19 cellular contexts compared by ENCODE assay signal in the genomic region with DNA sequence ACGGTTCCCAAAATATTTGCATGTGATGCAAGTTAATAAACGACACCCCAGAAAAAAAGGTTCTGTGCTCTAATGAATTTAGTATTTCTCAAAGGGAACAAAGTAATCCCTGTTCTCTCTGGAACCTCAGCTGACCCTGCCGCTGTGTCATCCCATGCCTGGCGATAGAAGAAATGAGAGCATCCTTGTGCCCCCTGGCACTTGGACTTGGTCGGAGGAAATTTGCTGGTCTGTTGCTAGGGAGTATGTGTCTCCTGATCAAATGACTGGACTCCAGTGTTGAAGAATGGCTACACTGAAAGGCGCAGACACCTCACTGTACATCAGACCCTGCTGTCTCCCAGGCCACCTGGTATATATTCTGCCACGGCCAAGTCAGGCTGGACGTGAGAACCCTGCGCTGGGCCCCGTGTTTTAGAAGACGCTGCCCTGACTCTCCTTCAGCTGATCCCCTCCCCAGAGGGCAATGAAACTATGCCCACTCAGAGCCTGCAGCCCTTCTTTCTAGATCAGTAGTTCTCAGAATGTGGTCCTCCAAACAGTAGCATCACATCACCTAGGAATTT.
"Had no signal": no experiment of that assay in that cellular context is flagged by ENCODE, and none has a peak within 500 bp of the region (broad histone marks: within the 10 kb centered on the region; RNA-seq: fewer than 3 reads in every experiment).

No MANE protein-coding gene starts in this region.

- H3K27ac ChIP-seq: body of pancreas, coronary artery, foreskin keratinocyte, spleen, tibial artery, uterus had no signal

- H3K27me3 ChIP-seq: body of pancreas, spleen, tibial artery, uterus had no signal

- H3K4me3 Mint-ChIP-seq: activated CD8-positive, alpha-beta T cell treated with anti-CD3 and anti-CD28 coated beads for 36 hours; activated naive CD8-positive, alpha-beta T cell; central memory CD8-positive, alpha-beta T cell; memory B cell; natural killer cell treated with Interleukin-12 subunit alpha and Interleukin-12 subunit beta and Interleukin-15 and Interleukin-18, amount 100 ng/mL, for 72 hours; T-helper 1 cell treated with Interleukin-12 subunit alpha and Interleukin-12 subunit beta and Interleukin-4 antibody, amounts not matched to agents 30 μg/mL and 1 μg/mL, for 36 hours had no signal

- H3K4me1 ChIP-seq: foreskin keratinocyte, uterus had no signal

- H3K4me3 ChIP-seq: body of pancreas, coronary artery, left ventricle myocardium inferior, spleen, tibial artery, uterus had no signal

- H3K36me3 ChIP-seq: left ventricle myocardium inferior, spleen, tibial artery, uterus had no signal

- DNase-seq: activated CD4-positive, alpha-beta T cell treated with anti-CD3 and anti-CD28 coated beads for 4 hours; activated CD8-positive, alpha-beta T cell treated with anti-CD3 and anti-CD28 coated beads for 36 hours; activated gamma-delta T cell treated with Interleukin-2 at 50 U/mL for 16 hours; activated T-cell treated with anti-CD3 and anti-CD28 coated beads, Interleukin-2, amount 50 U/mL, for 48 hours; body of pancreas; effector CD4-positive, alpha-beta T cell; foreskin keratinocyte; left ventricle myocardium inferior; occipital lobe; spleen; tibial artery; uterus had no signal

- H3K27ac Mint-ChIP-seq: activated CD8-positive, alpha-beta T cell treated with anti-CD3 and anti-CD28 coated beads for 36 hours; activated naive CD8-positive, alpha-beta T cell; memory B cell; natural killer cell treated with Interleukin-12 subunit alpha and Interleukin-12 subunit beta and Interleukin-15 and Interleukin-18, amount 100 ng/mL, for 72 hours; T-helper 1 cell treated with Interleukin-12 subunit alpha and Interleukin-12 subunit beta and Interleukin-4 antibody, amounts not matched to agents 30 μg/mL and 1 μg/mL, for 36 hours had no signal

- H3K36me3 Mint-ChIP-seq: activated naive CD8-positive, alpha-beta T cell; memory B cell; natural killer cell treated with Interleukin-12 subunit alpha and Interleukin-12 subunit beta and Interleukin-15 and Interleukin-18, amount 100 ng/mL, for 72 hours had no signal

- H3K9me3 ChIP-seq: body of pancreas, left ventricle myocardium inferior, spleen, tibial artery, uterus had no signal

- H3K9me3 Mint-ChIP-seq: activated CD8-positive, alpha-beta T cell treated with anti-CD3 and anti-CD28 coated beads for 36 hours; central memory CD8-positive, alpha-beta T cell; memory B cell; natural killer cell treated with Interleukin-12 subunit alpha and Interleukin-12 subunit beta and Interleukin-15 and Interleukin-18, amount 100 ng/mL, for 72 hours; T-helper 1 cell treated with Interleukin-12 subunit alpha and Interleukin-12 subunit beta and Interleukin-4 antibody, amounts not matched to agents 30 μg/mL and 1 μg/mL, for 36 hours had no signal

- ATAC-seq: activated CD8-positive, alpha-beta T cell treated with anti-CD3 and anti-CD28 coated beads for 36 hours; body of pancreas; foreskin keratinocyte; natural killer cell treated with Interleukin-12 subunit alpha and Interleukin-12 subunit beta and Interleukin-15 and Interleukin-18, amount 100 ng/mL, for 72 hours; sciatic nerve had no signal
